8 cellular contexts compared by ENCODE assay signal in genomic region chr12:98593351-98594049, GRCh38. TPM values are rescaled to one million over a fixed set of nuclear protein-coding genes. Genes with fewer than 3 reads are reported as not detected.
DNase-seq lines count a peak whose midpoint lies in the region; ATAC-seq and TF ChIP-seq lines count a peak whose summit lies in the region.

Gene SLC25A3, plus strand, starts transcription at chr12:98593686. Its CDS starts 293 bp downstream, at chr12:98593979.

- H3K36me3 ChIP-seq in GM06990 (ENCODE audit: control insufficient read depth, insufficient read depth, low read length) = peaks cover 5% of the 10 kb centered on the region

- peaks cover 36% of the 10 kb centered on the region for H3K4me1 Mint-ChIP-seq in activated naive CD4-positive, alpha-beta T cell treated with anti-CD3 and anti-CD28 coated beads, Interleukin-2, amount 50 U/mL, for 24 hours

- peak; percentile 99 for ATAC-seq in HG02588 (IDR thresholded peaks at IDR 0.05; ENCODE audit: unreplicated experiment)
- peak; percentile 98 for ATAC-seq in SK-N-SH treated with all-trans-retinoic acid at 6 μM for 48 hours

- H3K36me3 Mint-ChIP-seq in activated naive CD4-positive, alpha-beta T cell treated with anti-CD3 and anti-CD28 coated beads, Interleukin-2, amount 50 U/mL, for 24 hours = peaks cover 13% of the 10 kb centered on the region

- H3K27ac Mint-ChIP-seq in activated naive CD4-positive, alpha-beta T cell treated with anti-CD3 and anti-CD28 coated beads, Interleukin-2, amount 50 U/mL, for 24 hours = peak within 1 kb of the TSS; percentile 98

- no peaks in the 10 kb centered on the region for H3K27me3 ChIP-seq in GM06990 (replicated peaks; ENCODE audit: control insufficient read depth, insufficient read depth, low read length)

- no peaks in the 10 kb centered on the region for H3K9me3 Mint-ChIP-seq in activated naive CD4-positive, alpha-beta T cell treated with anti-CD3 and anti-CD28 coated beads, Interleukin-2, amount 50 U/mL, for 24 hours

- peak within 1 kb of the TSS; percentile 99 for H3K4me3 ChIP-seq in GM06990 (replicated peaks; ENCODE audit: low read depth, low read length)

- DNase-seq in GM06990 (ENCODE audit: extremely low read depth, insufficient read length) (peak; percentile 97), NCI-H1092 (lab: John Stamatoyannopoulos, UW) (peak; percentile 92), globus pallidus (ENCODE audit: low spot score) (peak; percentile 98), occipital lobe (lab: John Stamatoyannopoulos, UW) (peak; percentile 96)

- no peak for TF ChIP-seq CTCF in GM06990 (IDR thresholded peaks at IDR 0.05; ENCODE audit: insufficient read depth, low read length, poor library complexity, severe bottlenecking)

- H3K4me3 Mint-ChIP-seq in activated naive CD4-positive, alpha-beta T cell treated with anti-CD3 and anti-CD28 coated beads, Interleukin-2, amount 50 U/mL, for 24 hours = peak within 1 kb of the TSS; percentile 99

- peak within 1 kb of the TSS; percentile 85 for H3K27ac ChIP-seq in temporal lobe (ENCODE audit: low read depth, low read length)

- H3K27me3 Mint-ChIP-seq in activated naive CD4-positive, alpha-beta T cell treated with anti-CD3 and anti-CD28 coated beads, Interleukin-2, amount 50 U/mL, for 24 hours = no peaks in the 10 kb centered on the region

TF ChIP-seq in SK-N-SH treated with all-trans-retinoic acid at 6 μM for 48 hours, 23 proteins besides CTCF, POLR2A, EP300 and RAD21:
- no peak for TF ChIP-seq BACH2 (CRISPR knock-in tag; IDR thresholded peaks at IDR 0.05; ENCODE audit: borderline replicate concordance)
- TF ChIP-seq PPARA (CRISPR knock-in tag; IDR thresholded peaks at IDR 0.05; ENCODE audit: borderline replicate concordance) = no peak
- no peak for TF ChIP-seq ZNF565 (CRISPR knock-in tag; conservative IDR thresholded peaks at IDR 0.05; ENCODE audit: low read depth)
- 0 out of 2 replicates have a peak, but pooled peaks have one; percentile 63 for TF ChIP-seq CSRNP3 (CRISPR knock-in tag; IDR thresholded peaks at IDR 0.05)

RNA-seq across cellular contexts. Expression of gene SLC25A3, which starts in this region (rescaled TPM):
- total RNA-seq in occipital lobe (200 TPM), temporal lobe (195 TPM)

Comparison
In these comparisons a context has a peak if more than half of its experiments do, and no peak if none do; other contexts are left out.
1. Peak in every context shown above with its lines: DNase-seq, ATAC-seq, H3K4me3 ChIP-seq and H3K27ac ChIP-seq.